In the genomic region with DNA sequence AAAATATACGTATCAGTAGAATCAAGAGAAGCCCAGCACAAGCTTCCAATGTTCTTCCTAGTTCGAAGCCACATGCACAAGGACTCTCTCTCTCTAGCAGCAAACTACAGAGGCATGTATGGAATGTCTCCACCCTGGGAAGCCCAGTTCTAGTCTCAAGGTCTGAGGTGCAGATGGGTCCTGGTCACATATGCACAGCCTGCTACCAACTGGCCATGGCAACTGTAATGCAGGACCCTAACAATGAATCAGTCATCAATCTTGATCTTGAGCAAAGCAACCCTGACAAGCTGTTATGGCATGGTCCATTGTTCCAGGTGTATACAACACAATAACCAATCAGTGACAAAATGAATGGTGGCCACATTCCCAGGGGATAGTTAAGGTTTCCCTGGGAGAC, we compare ENCODE assay signal across 29 cellular contexts. TPM values are rescaled to one million over a fixed set of nuclear protein-coding genes. Genes with fewer than 3 reads are reported as not detected.
DNase-seq lines count a peak whose midpoint lies in the region; ATAC-seq and TF ChIP-seq lines count a peak whose summit lies in the region.
"Had no signal": no experiment of that assay in that cellular context is flagged by ENCODE, and none has a peak within 500 bp of the region (broad histone marks: within the 10 kb centered on the region; RNA-seq: fewer than 3 reads in every experiment).

No MANE protein-coding gene starts in this region.

- no peaks in the 10 kb centered on the region for H3K27me3 Mint-ChIP-seq in neural crest cell (ENCODE audit: low read depth)
- H3K27me3 Mint-ChIP-seq: activated CD4-positive, alpha-beta T cell treated with anti-CD3 and anti-CD28 coated beads for 36 hours; activated naive CD4-positive, alpha-beta T cell treated with anti-CD3 and anti-CD28 coated beads, Interleukin-2, amount 10 ng/mL, durations not matched to agents 7 days and 5 days; activated T-helper 17 cell treated with anti-CD3 and anti-CD28 coated beads, Interleukin-2, amount 50 U/mL, for 72 hours; brain; memory B cell had no signal

- H3K4me3 ChIP-seq in ectodermal cell (ENCODE audit: insufficient read depth, low read depth, low read length) = no peak overlapping the region
- no peak overlapping the region for H3K4me3 ChIP-seq in heart left ventricle
- H3K4me3 ChIP-seq: adrenal gland, GM23248, pancreas, SJCRH30 had no signal

- no peak for TF ChIP-seq CTCF in neural crest cell (conservative IDR thresholded peaks at IDR 0.05)
- TF ChIP-seq CTCF in heart left ventricle (IDR thresholded peaks at IDR 0.05) = no peak

- H3K27ac ChIP-seq in ectodermal cell (ENCODE audit: insufficient read depth, low read depth, low read length, poor library complexity, severe bottlenecking) (peak overlapping the region; percentile 44), heart left ventricle (no peak overlapping the region)
- H3K27ac ChIP-seq: 22Rv1, adrenal gland, GM23248, pancreas, SJCRH30 had no signal

- peak overlapping the region; percentile 46 for H3K27ac Mint-ChIP-seq in neural crest cell (ENCODE audit: unreplicated experiment)
- H3K27ac Mint-ChIP-seq: activated CD4-positive, alpha-beta T cell treated with anti-CD3 and anti-CD28 coated beads for 36 hours; activated CD8-positive, alpha-beta T cell treated with anti-CD3 and anti-CD28 coated beads, Interleukin-2, amount 10 ng/mL, durations not matched to agents 7 days and 5 days; activated naive CD4-positive, alpha-beta T cell treated with anti-CD3 and anti-CD28 coated beads, Interleukin-2, amount 10 ng/mL, durations not matched to agents 7 days and 5 days; activated T-helper 17 cell treated with anti-CD3 and anti-CD28 coated beads, Interleukin-2, amount 50 U/mL, for 72 hours; CD14-positive monocyte; memory B cell; stimulated activated naive B cell treated with anti-CD40 and anti-IgM and Interleukin-4, amounts not matched to agents 10 μg/mL and 1 μg/mL and 100 μg/mL, for 72 hours had no signal

- no peak for TF ChIP-seq POLR2A in heart left ventricle (IDR thresholded peaks at IDR 0.05)

- DNase-seq in NCI-H1436 (lab: John Stamatoyannopoulos, UW) = peak; percentile 14
- DNase-seq in NCI-H1436 treated with DMSO at 0.1 percent for 48 hours (lab: John Stamatoyannopoulos, UW) = no peak
- no peak for DNase-seq in neural crest cell (ENCODE audit: low read depth, low spot score)
- no peak for DNase-seq in LoVo (ENCODE audit: low spot score)
- DNase-seq in heart left ventricle = no peak
- DNase-seq: activated CD4-positive, alpha-beta T cell treated with anti-CD3 and anti-CD28 coated beads for 36 hours; activated CD8-positive, alpha-beta T cell treated with anti-CD3 and anti-CD28 coated beads, Interleukin-2, amount 10 ng/mL, durations not matched to agents 7 days and 5 days; activated naive CD4-positive, alpha-beta T cell treated with anti-CD3 and anti-CD28 coated beads, Interleukin-2, amount 10 ng/mL, durations not matched to agents 7 days and 5 days; DMS79 treated with DMSO at 0.1 percent for 48 hours; GM23248; IMR-90; NCI-H524 treated with DMSO at 0.1 percent for 48 hours; pancreas; retina; SJCRH30; stimulated activated naive B cell treated with anti-CD40 and anti-IgM and Interleukin-4, amounts not matched to agents 10 μg/mL and 1 μg/mL and 100 μg/mL, for 72 hours; substantia nigra; SW 1271; T-helper 9 cell had no signal

- TF ChIP-seq EP300 in Ishikawa (IDR thresholded peaks at IDR 0.05; ENCODE audit: borderline replicate concordance) = no peak

- H3K4me1 Mint-ChIP-seq in neural crest cell = peaks cover 20% of the 10 kb centered on the region
- H3K4me1 Mint-ChIP-seq: activated naive CD4-positive, alpha-beta T cell treated with anti-CD3 and anti-CD28 coated beads, Interleukin-2, amount 10 ng/mL, durations not matched to agents 7 days and 5 days; activated T-helper 17 cell treated with anti-CD3 and anti-CD28 coated beads, Interleukin-2, amount 50 U/mL, for 72 hours; CD14-positive monocyte had no signal

- H3K9me3 ChIP-seq in ectodermal cell (ENCODE audit: control insufficient read depth, low read length) (no peaks in the 10 kb centered on the region), heart left ventricle (no peaks in the 10 kb centered on the region)
- H3K9me3 ChIP-seq: adrenal gland, pancreas, SJCRH30 had no signal

- H3K36me3 ChIP-seq in ectodermal cell (ENCODE audit: control insufficient read depth, insufficient read depth, low read length) (no peaks in the 10 kb centered on the region), heart left ventricle (no peaks in the 10 kb centered on the region)
- H3K36me3 ChIP-seq: adrenal gland, pancreas, SJCRH30 had no signal

- H3K9me3 Mint-ChIP-seq in neural crest cell = peaks cover 7% of the 10 kb centered on the region
- H3K9me3 Mint-ChIP-seq: activated naive CD4-positive, alpha-beta T cell treated with anti-CD3 and anti-CD28 coated beads, Interleukin-2, amount 10 ng/mL, durations not matched to agents 7 days and 5 days; activated T-helper 17 cell treated with anti-CD3 and anti-CD28 coated beads, Interleukin-2, amount 50 U/mL, for 72 hours; memory B cell; stimulated activated naive B cell treated with anti-CD40 and anti-IgM and Interleukin-4, amounts not matched to agents 10 μg/mL and 1 μg/mL and 100 μg/mL, for 72 hours had no signal

- intact Hi-C loops in heart left ventricle (cut with DNase I) = no loop called here

- H3K4me1 ChIP-seq in ectodermal cell (ENCODE audit: control insufficient read depth, insufficient read depth, low read length) = no peaks in the 10 kb centered on the region
- H3K4me1 ChIP-seq in heart left ventricle = no peaks in the 10 kb centered on the region
- H3K4me1 ChIP-seq: adrenal gland, pancreas, SJCRH30 had no signal

- peak overlapping the region; percentile 10 for H3K4me3 Mint-ChIP-seq in neural crest cell
- H3K4me3 Mint-ChIP-seq: activated CD4-positive, alpha-beta T cell treated with anti-CD3 and anti-CD28 coated beads for 36 hours; activated CD8-positive, alpha-beta T cell treated with anti-CD3 and anti-CD28 coated beads, Interleukin-2, amount 10 ng/mL, durations not matched to agents 7 days and 5 days; activated naive CD4-positive, alpha-beta T cell treated with anti-CD3 and anti-CD28 coated beads, Interleukin-2, amount 10 ng/mL, durations not matched to agents 7 days and 5 days; activated T-helper 17 cell treated with anti-CD3 and anti-CD28 coated beads, Interleukin-2, amount 50 U/mL, for 72 hours; CD14-positive monocyte; memory B cell; stimulated activated naive B cell treated with anti-CD40 and anti-IgM and Interleukin-4, amounts not matched to agents 10 μg/mL and 1 μg/mL and 100 μg/mL, for 72 hours had no signal

- TF ChIP-seq RAD21 in Ishikawa (IDR thresholded peaks at IDR 0.05; ENCODE audit: low read depth) = no peak

- H3K27me3 ChIP-seq in ectodermal cell (ENCODE audit: control insufficient read depth, insufficient read depth, low read length, poor library complexity, severe bottlenecking) = no peaks in the 10 kb centered on the region
- H3K27me3 ChIP-seq in heart left ventricle = peaks cover 0 to 4% (median 0%) of the 10 kb centered on the region in 9 donors
- H3K27me3 ChIP-seq: adrenal gland, pancreas, SJCRH30 had no signal

- H3K36me3 Mint-ChIP-seq in neural crest cell (ENCODE audit: low read depth) = peaks cover 19% of the 10 kb centered on the region

- WGBS in ectodermal cell, 2 experiments = 71 to 84% methylated on average over 2 of the region's 2 CpGs
- WGBS in heart left ventricle, 4 donors = 85 to 90% (median 87%) methylated on average over 2 of the region's 2 CpGs

- no peak for ATAC-seq in HG03469 (IDR thresholded peaks at IDR 0.05; ENCODE audit: unreplicated experiment)
- ATAC-seq in heart left ventricle = no peak
- ATAC-seq: activated CD4-positive, alpha-beta T cell treated with anti-CD3 and anti-CD28 coated beads for 36 hours; activated CD8-positive, alpha-beta T cell treated with anti-CD3 and anti-CD28 coated beads, Interleukin-2, amount 10 ng/mL, durations not matched to agents 7 days and 5 days; activated T-helper 17 cell treated with anti-CD3 and anti-CD28 coated beads, Interleukin-2, amount 50 U/mL, for 72 hours; left lobe of liver; pancreas; stimulated activated naive B cell treated with anti-CD40 and anti-IgM and Interleukin-4, amounts not matched to agents 10 μg/mL and 1 μg/mL and 100 μg/mL, for 72 hours had no signal

TF ChIP-seq in Ishikawa, 13 proteins besides CTCF, POLR2A, EP300 and RAD21:
- TF ChIP-seq, protein P1, sequence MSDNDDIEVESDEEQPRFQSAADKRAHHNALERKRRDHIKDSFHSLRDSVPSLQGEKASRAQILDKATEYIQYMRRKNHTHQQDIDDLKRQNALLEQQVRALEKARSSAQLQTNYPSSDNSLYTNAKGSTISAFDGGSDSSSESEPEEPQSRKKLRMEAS (IDR thresholded peaks at IDR 0.05) = 0 out of 2 replicates have a peak, but pooled peaks have one; percentile 11
- TF ChIP-seq, protein P2, sequence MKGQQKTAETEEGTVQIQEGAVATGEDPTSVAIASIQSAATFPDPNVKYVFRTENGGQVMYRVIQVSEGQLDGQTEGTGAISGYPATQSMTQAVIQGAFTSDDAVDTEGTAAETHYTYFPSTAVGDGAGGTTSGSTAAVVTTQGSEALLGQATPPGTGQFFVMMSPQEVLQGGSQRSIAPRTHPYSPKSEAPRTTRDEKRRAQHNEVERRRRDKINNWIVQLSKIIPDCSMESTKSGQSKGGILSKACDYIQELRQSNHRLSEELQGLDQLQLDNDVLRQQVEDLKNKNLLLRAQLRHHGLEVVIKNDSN (IDR thresholded peaks at IDR 0.05) = no peak
- peak; percentile 30; the same call in 1 of the 2 replicates for TF ChIP-seq TEAD4 (IDR thresholded peaks at IDR 0.05)
- TF ChIP-seq NFIC (IDR thresholded peaks at IDR 0.05) = no peak
- no peak for TF ChIP-seq TCF12 (IDR thresholded peaks at IDR 0.05; ENCODE audit: low read depth)
- TF ChIP-seq TAF1 (IDR thresholded peaks at IDR 0.05; ENCODE audit: low read depth) = no peak

RNA-seq across cellular contexts. Expression of a gene that starts 55.8 kb away (rescaled TPM):
- 8.9 TPM for polyA plus RNA-seq in ectodermal cell (2013, experiment 1 of 4)
- 7.7 TPM for polyA plus RNA-seq in ectodermal cell (2013, experiment 2 of 4)
- polyA plus RNA-seq in ectodermal cell (2013, experiment 3 of 4) = 6.5 TPM
- 8.6 TPM for polyA plus RNA-seq in ectodermal cell (2013, experiment 4 of 4)
- total RNA-seq in neural crest cell (21.0 and 21.8 TPM in 2 replicates), heart left ventricle (10 to 100 TPM in 5 of 9 donors, 1 to 10 TPM in 4; 4.6 to 21.9 (median 10.4) TPM)
- polyA plus RNA-seq in heart left ventricle = 1 to 10 TPM in 1 of 2 donors, under 1 TPM in 1; 0.71 to 4.4 TPM
